Comparison of ENCODE assay signal across 8 cellular contexts in genomic region chr7:47453093-47454056, GRCh38.
DNase-seq lines count a peak whose midpoint lies in the region; ATAC-seq and TF ChIP-seq lines count a peak whose summit lies in the region.

No MANE protein-coding gene starts in this region.

- intact Hi-C loops in left ventricle myocardium superior (cut with micrococcal nuclease): no loop called here

- DNase-seq in HCEC 1CT (peak; percentile 99), UCSD-AML1 (lab: John Stamatoyannopoulos, UW; ENCODE audit: unreplicated experiment) (peak; percentile 49), left ventricle myocardium superior (peak; percentile 76)

- TF ChIP-seq POLR2A in GM18505 (IDR thresholded peaks at IDR 0.05; ENCODE audit: borderline replicate concordance, extremely low read depth, insufficient read depth, insufficient read length): no peak

- peak overlapping the region in 20 of 21 experiments; percentile 35 to 89 (median 74) for H3K27ac ChIP-seq in skin epidermis

- H3K4me3 ChIP-seq in skin epidermis: no peak overlapping the region

- ATAC-seq in left ventricle myocardium superior (peak; percentile 81), GM19455 (IDR thresholded peaks at IDR 0.05; ENCODE audit: unreplicated experiment) (no peak), GM18517 (IDR thresholded peaks at IDR 0.05; ENCODE audit: unreplicated experiment) (no peak), GM18505 (IDR thresholded peaks at IDR 0.05; ENCODE audit: unreplicated experiment) (no peak), GM21737 (IDR thresholded peaks at IDR 0.05; ENCODE audit: unreplicated experiment) (no peak)

Comparison
In these comparisons a context has a peak if more than half of its experiments do, and no peak if none do; other contexts are left out.
1. DNase-seq: peak in every context shown above with its lines; median percentile 99 in HCEC 1CT; 76 in left ventricle myocardium superior; 49 in UCSD-AML1.